20 cellular contexts compared by ENCODE assay signal in genomic region chr6:101716810-101717209, GRCh38.
"Had no signal": no experiment of that assay in that cellular context is flagged by ENCODE, and none has a peak within 500 bp of the region (broad histone marks: within the 10 kb centered on the region; RNA-seq: fewer than 3 reads in every experiment).

No MANE protein-coding gene starts in this region.

- H3K4me3 ChIP-seq: left lung, mucosa of descending colon had no signal

- H3K9me3 ChIP-seq: left lung, mucosa of descending colon had no signal

- H3K27me3 Mint-ChIP-seq: central memory CD8-positive, alpha-beta T cell; naive thymus-derived CD8-positive, alpha-beta T cell; stimulated activated memory B cell treated with anti-CD40 and anti-IgM and Interleukin-4, amounts not matched to agents 10 μg/mL and 1 μg/mL and 100 μg/mL, for 72 hours had no signal

- DNase-seq: activated CD4-positive, alpha-beta T cell treated with anti-CD3 and anti-CD28 coated beads for 1 hour; activated CD4-positive, alpha-beta T cell treated with anti-CD3 and anti-CD28 coated beads, Interleukin-2, amount 50 U/mL, for 4 hours; activated naive CD4-positive, alpha-beta T cell; activated T-cell treated with anti-CD3 and anti-CD28 coated beads for 4 hours; anterior cingulate cortex; brain microvascular endothelial cell; cortex of kidney; effector CD4-positive, alpha-beta T cell; foreskin fibroblast; hippocampal formation; islet precursor cell; left lung; mucosa of descending colon; naive thymus-derived CD8-positive, alpha-beta T cell; occipital lobe; stimulated activated CD4-positive, alpha-beta T cell treated with anti-CD3 and anti-CD28 coated beads, Interleukin-2, amount 100 ng/mL, for 48 hours; T-helper 9 cell had no signal

- H3K4me1 Mint-ChIP-seq: central memory CD8-positive, alpha-beta T cell; naive thymus-derived CD8-positive, alpha-beta T cell; stimulated activated memory B cell treated with anti-CD40 and anti-IgM and Interleukin-4, amounts not matched to agents 10 μg/mL and 1 μg/mL and 100 μg/mL, for 72 hours had no signal

- H3K4me3 Mint-ChIP-seq: central memory CD8-positive, alpha-beta T cell; naive thymus-derived CD8-positive, alpha-beta T cell; stimulated activated memory B cell treated with anti-CD40 and anti-IgM and Interleukin-4, amounts not matched to agents 10 μg/mL and 1 μg/mL and 100 μg/mL, for 72 hours had no signal

- H3K27me3 ChIP-seq: brain microvascular endothelial cell, left lung had no signal

- H3K4me1 ChIP-seq: left lung had no signal

- H3K27ac ChIP-seq: brain microvascular endothelial cell, left lung had no signal

- H3K36me3 ChIP-seq: brain microvascular endothelial cell, left lung had no signal

- H3K9me3 Mint-ChIP-seq: central memory CD8-positive, alpha-beta T cell; stimulated activated memory B cell treated with anti-CD40 and anti-IgM and Interleukin-4, amounts not matched to agents 10 μg/mL and 1 μg/mL and 100 μg/mL, for 72 hours had no signal

- H3K27ac Mint-ChIP-seq: naive thymus-derived CD8-positive, alpha-beta T cell; stimulated activated memory B cell treated with anti-CD40 and anti-IgM and Interleukin-4, amounts not matched to agents 10 μg/mL and 1 μg/mL and 100 μg/mL, for 72 hours had no signal

- H3K36me3 Mint-ChIP-seq: naive thymus-derived CD8-positive, alpha-beta T cell; stimulated activated memory B cell treated with anti-CD40 and anti-IgM and Interleukin-4, amounts not matched to agents 10 μg/mL and 1 μg/mL and 100 μg/mL, for 72 hours had no signal

- FAIRE-seq: endothelial cell of umbilical vein had no signal
